In the genomic region with DNA sequence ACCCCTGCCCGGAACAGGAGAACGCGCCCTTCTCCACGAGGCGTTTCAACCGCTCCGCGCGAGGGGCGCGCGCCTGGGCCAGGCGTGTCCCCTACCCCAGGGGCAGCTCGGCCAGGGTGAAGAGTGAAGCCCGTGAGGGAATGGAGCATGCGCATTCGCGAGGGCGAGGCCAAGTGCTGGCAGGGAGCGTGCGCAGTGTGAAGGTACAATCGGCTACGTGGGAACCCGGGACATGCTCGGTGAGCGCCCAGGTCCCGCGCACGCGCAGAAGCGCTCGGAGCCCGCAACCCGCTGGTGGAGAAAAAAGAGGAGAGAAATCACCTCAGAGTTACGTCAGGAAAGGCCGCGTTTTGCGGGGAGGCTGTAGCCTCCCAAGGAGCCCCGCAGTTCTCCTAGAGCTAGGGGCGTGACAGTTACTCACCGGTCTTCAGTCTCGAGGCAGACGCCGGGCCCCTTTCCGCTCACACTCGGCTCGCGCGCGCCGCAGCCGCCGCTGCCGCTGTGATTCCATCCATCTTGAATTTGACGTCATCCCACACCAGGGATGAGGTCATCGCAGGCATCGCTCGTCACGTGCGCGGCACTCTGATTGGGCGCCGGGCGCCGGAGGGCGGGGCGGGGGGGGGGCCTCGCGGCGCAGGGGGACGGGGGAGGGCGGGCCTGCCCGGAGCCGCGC, we compare ENCODE assay signal across 8 cellular contexts.
DNase-seq lines count a peak whose midpoint lies in the region; ATAC-seq lines count a peak whose summit lies in the region.

Gene ZBTB21 (minus strand): TSS at position 530 of the 676 bp plus-strand sequence. CDS start 16,265 bp downstream, outside the sequence.

- peak; percentile 94 to 96 for DNase-seq in AML-193 (lab: John Stamatoyannopoulos, UW)
- peak; percentile 92 for DNase-seq in GM19238 (ENCODE audit: insufficient read length, low spot score)
- DNase-seq in NCI-H524 treated with DMSO at 0.1 percent for 48 hours (lab: John Stamatoyannopoulos, UW) = peak; percentile 87
- DNase-seq in activated CD4-positive, alpha-beta T cell treated with anti-CD3 and anti-CD28 coated beads for 4 hours = peak; percentile 98 to 99
- DNase-seq in kidney tubule cell (ENCODE audit: low spot score) = peak; percentile 98
- DNase-seq in stimulated activated CD4-positive, alpha-beta T cell treated with anti-CD3 and anti-CD28 coated beads, Interleukin-1b, Interleukin-23, amount 100 ng/mL, for 24 hours (ENCODE audit: low read depth in 4 of 4, low spot score in 1 of 4) = peak; percentile 92 to 98 (median 97)

- ATAC-seq in HG03442 (IDR thresholded peaks at IDR 0.05; ENCODE audit: unreplicated experiment) = peak; percentile 57

- H3K27ac ChIP-seq in cingulate gyrus (ENCODE audit: low read depth, low read length) = peak within 1 kb of the TSS; percentile 97

Comparison
In these comparisons a context has a peak if more than half of its experiments do, and no peak if none do; other contexts are left out.
1. Peak in every context shown above with its lines: DNase-seq, ATAC-seq and H3K27ac ChIP-seq.